In the genomic region with DNA sequence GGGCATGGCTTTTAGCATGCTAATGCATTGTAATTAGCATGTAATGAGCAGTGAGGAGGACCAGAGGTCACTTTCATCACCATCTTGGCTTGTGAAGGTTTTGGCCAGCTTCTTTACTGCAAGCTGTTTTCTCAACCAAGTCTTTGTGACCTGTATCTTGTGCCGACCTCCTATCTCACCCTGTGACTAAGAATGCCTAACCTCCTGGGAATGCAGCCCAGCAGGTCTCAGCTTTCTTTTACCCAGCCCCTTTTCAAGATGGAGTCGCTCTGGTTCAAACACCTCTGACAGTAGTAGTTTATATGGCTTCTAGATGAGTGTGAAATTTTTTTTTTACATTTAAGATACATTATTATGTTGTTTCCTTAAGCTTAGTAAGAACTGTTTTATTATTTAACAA, we compare ENCODE assay signal across 21 cellular contexts.
A peak's percentile ranks its signal among the peaks of the same experiment; 100 is the strongest.
DNase-seq lines count a peak whose midpoint lies in the region; TF ChIP-seq lines count a peak whose summit lies in the region.
"Had no signal": no experiment of that assay in that cellular context is flagged by ENCODE, and none has a peak within 500 bp of the region (broad histone marks: within the 10 kb centered on the region; RNA-seq: fewer than 3 reads in every experiment).

No MANE protein-coding gene starts in this region.

- H4K91ac ChIP-seq in trophoblast cell (ENCODE audit: low read depth, low read length) = no peak overlapping the region

- no peak overlapping the region for H3K14ac ChIP-seq in trophoblast cell (ENCODE audit: low read length)

- H2BK5ac ChIP-seq in trophoblast cell (ENCODE audit: low read depth, low read length, poor library complexity) = no peak overlapping the region

- H3K79me1 ChIP-seq in trophoblast cell (ENCODE audit: low read length) = no peaks in the 10 kb centered on the region

- no peak overlapping the region for H4K8ac ChIP-seq in trophoblast cell (ENCODE audit: low read depth, low read length)

- H3K36me3 ChIP-seq in MG63 (no peaks in the 10 kb centered on the region), trophoblast cell (ENCODE audit: control insufficient read depth in 1 of 2, insufficient read depth in 2 of 2, low read length in 2 of 2) (no peaks in the 10 kb centered on the region), prostate gland (no peaks in the 10 kb centered on the region)
- H3K36me3 ChIP-seq: SJSA1 had no signal

- H3K9me3 ChIP-seq in MG63 = peaks cover 1% of the 10 kb centered on the region; the same call in 1 of the 2 replicates
- no peaks in the 10 kb centered on the region for H3K9me3 ChIP-seq in trophoblast cell (ENCODE audit: insufficient read depth, low read depth, low read length)
- no peaks in the 10 kb centered on the region for H3K9me3 ChIP-seq in prostate gland
- H3K9me3 ChIP-seq: SJSA1 had no signal

- H3K9ac ChIP-seq in trophoblast cell (ENCODE audit: low read length) = no peak overlapping the region

- H3K23ac ChIP-seq in trophoblast cell (ENCODE audit: low read length) = no peak overlapping the region

- no peak overlapping the region for H2AK5ac ChIP-seq in trophoblast cell (ENCODE audit: low read length)

- H3K27ac ChIP-seq in trophoblast cell (ENCODE audit: low read depth, low read length) (no peak overlapping the region), prostate gland (no peak overlapping the region)
- H3K27ac ChIP-seq: C4-2B, PC-9, SJSA1 had no signal

- H3K4me2 ChIP-seq in trophoblast cell (ENCODE audit: low read length) = no peak overlapping the region
- H3K4me2 ChIP-seq: PC-9 had no signal

- H2AFZ ChIP-seq in trophoblast cell (ENCODE audit: insufficient read depth, low read length, poor library complexity) = no peak overlapping the region
- H2AFZ ChIP-seq: PC-9 had no signal

- H3K4me3 ChIP-seq in MG63 = no peak overlapping the region
- no peak overlapping the region for H3K4me3 ChIP-seq in epithelial cell of esophagus (ENCODE audit: low read length)
- H3K4me3 ChIP-seq in trophoblast cell (ENCODE audit: low read depth, low read length) = no peak overlapping the region
- no peak overlapping the region for H3K4me3 ChIP-seq in prostate gland
- H3K4me3 ChIP-seq: PC-9, SJSA1 had no signal

- TF ChIP-seq CTCF in epithelial cell of esophagus (IDR thresholded peaks at IDR 0.05; ENCODE audit: insufficient read depth, low read depth, low read length, missing control alignments) = no peak
- TF ChIP-seq CTCF in prostate gland (IDR thresholded peaks at IDR 0.05) = no peak

- H3K4ac ChIP-seq in trophoblast cell (ENCODE audit: low read depth, low read length) = no peak overlapping the region

- DNase-seq in ELR (ENCODE audit: low read depth) (peak; percentile 8), MG63 (peak; percentile 9), epithelial cell of esophagus (ENCODE audit: low read depth) (peak; percentile 43), trophoblast cell (peak; percentile 72 to 73), germinal center (ENCODE audit: low spot score) (no peak), prostate gland (ENCODE audit: low spot score) (no peak), RKO (ENCODE audit: low spot score) (no peak)
- DNase-seq: CD8-positive, alpha-beta T cell; DMS79 treated with DMSO at 0.1 percent for 48 hours; KBM-7; MM.1S; NCI-H2029; NCI-H446; NCI-H524 treated with DMSO at 0.1 percent for 48 hours; NCI-H774; Right ventricle myocardium superior; RPMI8226; T-cell had no signal

- intact Hi-C loops in prostate gland (cut with DNase I) = no loop called here

- H2BK120ac ChIP-seq in trophoblast cell (ENCODE audit: insufficient read depth, low read length, poor library complexity) = no peak overlapping the region

- H2BK12ac ChIP-seq in trophoblast cell (ENCODE audit: low read length) = no peak overlapping the region

- no peak for TF ChIP-seq POLR2A in prostate gland (IDR thresholded peaks at IDR 0.05)

- H3K4me1 ChIP-seq in trophoblast cell (ENCODE audit: control insufficient read depth in 1 of 2, insufficient read depth in 2 of 2, low read length in 2 of 2) (no peaks in the 10 kb centered on the region), prostate gland (replicated peaks) (no peaks in the 10 kb centered on the region)
- H3K4me1 ChIP-seq: SJSA1 had no signal

- no peak overlapping the region for H3K18ac ChIP-seq in trophoblast cell (ENCODE audit: low read length)

- no CpG with 5 or more reads among the region's 2 CpGs for WGBS in trophoblast cell (ENCODE audit: extremely low coverage, insufficient coverage, insufficient read length)
- WGBS in prostate gland = 72% methylated on average over 2 of the region's 2 CpGs

- no peaks in the 10 kb centered on the region for H3K79me2 ChIP-seq in trophoblast cell (ENCODE audit: control insufficient read depth, insufficient read depth, low read length, poor library complexity)

- no peak overlapping the region for H4K12ac ChIP-seq in trophoblast cell (ENCODE audit: low read depth, low read length)

- no peaks in the 10 kb centered on the region for H3K27me3 ChIP-seq in MG63
- no peaks in the 10 kb centered on the region for H3K27me3 ChIP-seq in trophoblast cell (ENCODE audit: insufficient read depth, low read length)
- H3K27me3 ChIP-seq in prostate gland (replicated peaks; ENCODE audit: insufficient read depth) = no peaks in the 10 kb centered on the region
- H3K27me3 ChIP-seq: SJSA1 had no signal

Comparison
In these comparisons a context has a peak if more than half of its experiments do, and no peak if none do; other contexts are left out.
1. DNase-seq: peak in ELR (single experiment), MG63 (single experiment), epithelial cell of esophagus (single experiment) and trophoblast cell (2 of 2); none in germinal center (single experiment), prostate gland (single experiment) and RKO (single experiment).